Comparison of ENCODE assay signal across 8 cellular contexts in genomic region chr19:10544242-10544752, GRCh38. TPM values are rescaled to one million over a fixed set of nuclear protein-coding genes. Genes with fewer than 3 reads are reported as not detected.
DNase-seq lines count a peak whose midpoint lies in the region; ATAC-seq and TF ChIP-seq lines count a peak whose summit lies in the region.

No MANE protein-coding gene starts in this region.

- H3K4me2 ChIP-seq in DOHH2 (ENCODE audit: low read length): peak overlapping the region; percentile 96

- POLR2A ChIA-PET in activated CD8-positive, alpha-beta T cell treated with anti-CD3 and anti-CD28 coated beads, Interleukin-2, amount 10 ng/mL, durations not matched to agents 7 days and 5 days (lab: Charles Lee): interaction anchor here (1.2 to 1.5 kb wide), 3 partner anchors 10 to 22 kb away, joined by 3 to 6 read pairs (median 5); partner anchors contain the start of gene KRI1

- H3K27me3 Mint-ChIP-seq in activated CD8-positive, alpha-beta T cell treated with anti-CD3 and anti-CD28 coated beads, Interleukin-2, amount 10 ng/mL, durations not matched to agents 7 days and 5 days (ENCODE audit: low read depth): peaks cover 9% of the 10 kb centered on the region

- ATAC-seq in HG02852 (IDR thresholded peaks at IDR 0.05; ENCODE audit: unreplicated experiment) (peak; percentile 14), Right ventricle myocardium superior (ENCODE audit: poor library complexity) (peak; percentile 38), GM18868 (IDR thresholded peaks at IDR 0.05; ENCODE audit: unreplicated experiment) (no peak)
- peak; percentile 26 for ATAC-seq in activated CD8-positive, alpha-beta T cell treated with anti-CD3 and anti-CD28 coated beads, Interleukin-2, amount 10 ng/mL, durations not matched to agents 7 days and 5 days

- no peaks in the 10 kb centered on the region for H3K9me2 ChIP-seq in DOHH2 (replicated peaks; ENCODE audit: control insufficient read depth, low read length)

- H3K9me3 Mint-ChIP-seq in activated CD8-positive, alpha-beta T cell treated with anti-CD3 and anti-CD28 coated beads, Interleukin-2, amount 10 ng/mL, durations not matched to agents 7 days and 5 days (ENCODE audit: insufficient read depth): no peaks in the 10 kb centered on the region

- peak overlapping the region; percentile 73 for H3K9ac ChIP-seq in rectal smooth muscle tissue (ENCODE audit: low read length)

- H4K20me1 ChIP-seq in DOHH2 (ENCODE audit: control insufficient read depth, insufficient read depth, low read depth, low read length): peaks cover 4% of the 10 kb centered on the region; the same call in 1 of the 2 replicates

- intact Hi-C loops in Right ventricle myocardium superior (cut with DNase I): no loop called here

- H3K4me3 ChIP-seq in DOHH2 (ENCODE audit: low read length): peak overlapping the region; percentile 96
- H3K4me3 ChIP-seq in rectal smooth muscle tissue (ENCODE audit: low read length): peak overlapping the region; percentile 81

- H3K4me1 ChIP-seq in DOHH2 (ENCODE audit: control insufficient read depth, low read length) (peaks cover 18% of the 10 kb centered on the region), rectal smooth muscle tissue (ENCODE audit: control insufficient read depth, insufficient read depth, low read length) (peaks cover 10% of the 10 kb centered on the region)

- H3F3A ChIP-seq in DOHH2 (ENCODE audit: control insufficient read depth, insufficient read depth): peaks cover 11% of the 10 kb centered on the region

- H3K4me3 Mint-ChIP-seq in activated CD8-positive, alpha-beta T cell treated with anti-CD3 and anti-CD28 coated beads, Interleukin-2, amount 10 ng/mL, durations not matched to agents 7 days and 5 days: peak overlapping the region; percentile 90

- H3K36me3 Mint-ChIP-seq in activated CD8-positive, alpha-beta T cell treated with anti-CD3 and anti-CD28 coated beads, Interleukin-2, amount 10 ng/mL, durations not matched to agents 7 days and 5 days (ENCODE audit: low read depth): peaks cover 24% of the 10 kb centered on the region

- no peak for TF ChIP-seq CTCF in DOHH2 (IDR thresholded peaks at IDR 0.05; ENCODE audit: low read depth, low read length, poor library complexity, severe bottlenecking)

- peaks cover 17% of the 10 kb centered on the region for H3K4me1 Mint-ChIP-seq in activated CD8-positive, alpha-beta T cell treated with anti-CD3 and anti-CD28 coated beads, Interleukin-2, amount 10 ng/mL, durations not matched to agents 7 days and 5 days (ENCODE audit: low read depth)

- H3K79me2 ChIP-seq in DOHH2 (ENCODE audit: control insufficient read depth, low read length): peaks cover 24% of the 10 kb centered on the region

- H3K27me3 ChIP-seq in DOHH2 (ENCODE audit: control insufficient read depth, low read length) (peaks cover 7% of the 10 kb centered on the region), rectal smooth muscle tissue (ENCODE audit: control insufficient read depth, insufficient read depth, low read length) (no peaks in the 10 kb centered on the region)

- peak; percentile 48 for DNase-seq in activated CD8-positive, alpha-beta T cell treated with anti-CD3 and anti-CD28 coated beads, Interleukin-2, amount 10 ng/mL, durations not matched to agents 7 days and 5 days
- DNase-seq in Right ventricle myocardium superior: no peak
- DNase-seq in activated CD8-positive, alpha-beta memory T cell treated with anti-CD3 and anti-CD28 coated beads, Interleukin-2, amount 50 U/mL, for 48 hours: no peak
- DNase-seq in NCI-H345 (lab: John Stamatoyannopoulos, UW): no peak

- CTCF ChIA-PET in activated CD8-positive, alpha-beta T cell treated with anti-CD3 and anti-CD28 coated beads, Interleukin-2, amount 10 ng/mL, durations not matched to agents 7 days and 5 days (lab: Charles Lee): interaction anchor here (1.0 to 1.2 kb wide), 2 partner anchors 23 to 33 kb away, joined by 3 read pairs; no protein-coding TSS in a partner anchor

- H3K9me3 ChIP-seq in DOHH2 (ENCODE audit: control insufficient read depth, insufficient read depth, low read length): no peaks in the 10 kb centered on the region

- H3K27ac Mint-ChIP-seq in activated CD8-positive, alpha-beta T cell treated with anti-CD3 and anti-CD28 coated beads, Interleukin-2, amount 10 ng/mL, durations not matched to agents 7 days and 5 days: peak overlapping the region; percentile 88

- H3K27ac ChIP-seq in DOHH2 (ENCODE audit: low read depth, low read length) (peak overlapping the region; percentile 41), rectal smooth muscle tissue (ENCODE audit: low read depth, low read length) (peak overlapping the region; percentile 82)

- H3K36me3 ChIP-seq in DOHH2 (ENCODE audit: control insufficient read depth, low read length) (peaks cover 33% of the 10 kb centered on the region), rectal smooth muscle tissue (ENCODE audit: control insufficient read depth, insufficient read depth, low read length) (peaks cover 12% of the 10 kb centered on the region)

RNA-seq across cellular contexts. Expression of gene ATG4D, which starts 0.6 kb away (rescaled TPM):
- total RNA-seq in activated CD8-positive, alpha-beta T cell treated with anti-CD3 and anti-CD28 coated beads, Interleukin-2, amount 10 ng/mL, durations not matched to agents 7 days and 5 days: 10 to 100 TPM; 46.1 to 46.9 TPM
- total RNA-seq in Right ventricle myocardium superior: 46.4 TPM

RNA-seq across cellular contexts. Expression of gene KRI1, which starts 21.5 kb away (rescaled TPM):
- total RNA-seq in activated CD8-positive, alpha-beta T cell treated with anti-CD3 and anti-CD28 coated beads, Interleukin-2, amount 10 ng/mL, durations not matched to agents 7 days and 5 days: 10 to 100 TPM; 64.0 to 72.8 TPM
- 10.4 TPM for total RNA-seq in Right ventricle myocardium superior

RNA-seq across cellular contexts. Expression of gene CDKN2D, which starts 24.5 kb away (rescaled TPM):
- 10 to 100 TPM; 86.0 to 88.7 TPM for total RNA-seq in activated CD8-positive, alpha-beta T cell treated with anti-CD3 and anti-CD28 coated beads, Interleukin-2, amount 10 ng/mL, durations not matched to agents 7 days and 5 days
- 6.9 TPM for total RNA-seq in Right ventricle myocardium superior

RNA-seq across cellular contexts. Expression of gene S1PR5, which starts 27.1 kb away (rescaled TPM):
- total RNA-seq in activated CD8-positive, alpha-beta T cell treated with anti-CD3 and anti-CD28 coated beads, Interleukin-2, amount 10 ng/mL, durations not matched to agents 7 days and 5 days: under 1 TPM; 0.89 to 0.95 TPM
- 0.13 TPM for total RNA-seq in Right ventricle myocardium superior

RNA-seq across cellular contexts. Expression of gene KEAP1, which starts 41.1 kb away (rescaled TPM):
- total RNA-seq in activated CD8-positive, alpha-beta T cell treated with anti-CD3 and anti-CD28 coated beads, Interleukin-2, amount 10 ng/mL, durations not matched to agents 7 days and 5 days: 10 to 100 TPM; 89.4 to 92.1 TPM
- total RNA-seq in Right ventricle myocardium superior: 78.3 TPM

Comparison
In these comparisons a context has a peak if more than half of its experiments do, and no peak if none do; other contexts are left out.
1. RNA of gene CDKN2D, which starts 24.5 kb away (total RNA-seq): 86.0 to 88.7 TPM in activated CD8-positive, alpha-beta T cell treated with anti-CD3 and anti-CD28 coated beads, Interleukin-2, amount 10 ng/mL, durations not matched to agents 7 days and 5 days; 6.9 TPM in Right ventricle myocardium superior (single experiment); every median in the first group is over 10 times any median in the second.